In genomic region chr9:119164716-119165115, GRCh38 we compare ENCODE assay signal across 16 cellular contexts.
"Had no signal": no experiment of that assay in that cellular context is flagged by ENCODE, and none has a peak within 500 bp of the region (broad histone marks: within the 10 kb centered on the region; RNA-seq: fewer than 3 reads in every experiment).

No MANE protein-coding gene starts in this region.

- H3K4me1 ChIP-seq: foreskin keratinocyte, heart left ventricle, left lung, right lobe of liver, spleen had no signal

- H3K36me3 ChIP-seq: heart left ventricle, left lung, right lobe of liver, spleen had no signal

- H3K9me3 ChIP-seq: heart left ventricle, right lobe of liver had no signal

- H3K27ac ChIP-seq: foreskin keratinocyte, heart left ventricle, left lung, right lobe of liver, spleen, VCaP had no signal

- H3K4me3 ChIP-seq: heart left ventricle, left lung, right lobe of liver, spleen had no signal

- H3K27me3 ChIP-seq: foreskin keratinocyte, left lung, right lobe of liver had no signal

- DNase-seq: activated CD4-positive, alpha-beta memory T cell treated with anti-CD3 and anti-CD28 coated beads for 36 hours; activated gamma-delta T cell; activated naive CD8-positive, alpha-beta T cell treated with anti-CD3 and anti-CD28 coated beads, Interleukin-2, amount 10 ng/mL, durations not matched to agents 7 days and 5 days; activated T-cell treated with anti-CD3 and anti-CD28 coated beads, Interleukin-2, amount 50 U/mL, for 48 hours; anterior cingulate cortex; foreskin keratinocyte; heart left ventricle; left lung; natural killer cell; nucleus accumbens; right lobe of liver; spleen; stimulated activated CD4-positive, alpha-beta T cell treated with anti-CD3 and anti-CD28 coated beads, Interleukin-1b, Interleukin-23, amount 100 ng/mL, for 48 hours; stimulated activated naive B cell treated with anti-CD40 and anti-IgM and Interleukin-4, amounts not matched to agents 10 μg/mL and 1 μg/mL and 100 μg/mL, for 72 hours; trophoblast cell had no signal

- ATAC-seq: foreskin keratinocyte; heart left ventricle; left lung; natural killer cell; right lobe of liver; stimulated activated naive B cell treated with anti-CD40 and anti-IgM and Interleukin-4, amounts not matched to agents 10 μg/mL and 1 μg/mL and 100 μg/mL, for 72 hours had no signal
